ENCODE assay signal across 1 cellular context in genomic region chr12:68364893-68365725, GRCh38.
TF ChIP-seq lines count a peak whose summit lies in the region.

No MANE protein-coding gene starts in this region.

TF ChIP-seq in K562, 482 proteins besides CTCF, POLR2A, EP300 and RAD21 (continued from another document and continues in another):
- 0 out of 4 replicates have a peak, but pooled peaks of 1 of the 2 experiments have one; percentile 21 for TF ChIP-seq ZMIZ1 (IDR thresholded peaks at IDR 0.05; ENCODE audit: low read depth in 2 of 2, low read length in 2 of 2)
- no peak for TF ChIP-seq ZNF184 (CRISPR knock-in tag; IDR thresholded peaks at IDR 0.05)
- no peak for TF ChIP-seq ZBTB8A (IDR thresholded peaks at IDR 0.05; ENCODE audit: partially characterized antibody)
- no peak for TF ChIP-seq ZNF134 (CRISPR knock-in tag; conservative IDR thresholded peaks at IDR 0.05)
- TF ChIP-seq E2F6 (IDR thresholded peaks at IDR 0.05; ENCODE audit: borderline replicate concordance in 1 of 2, extremely low read depth in 1 of 2, insufficient read depth in 1 of 2, insufficient read length in 1 of 2, low read depth in 1 of 2, low read length in 1 of 2, poor library complexity in 1 of 2, severe bottlenecking in 1 of 2): peak; percentile 46 to 57
- TF ChIP-seq KLF1 (tag; IDR thresholded peaks at IDR 0.05): peak; percentile 97
- no peak for TF ChIP-seq POLR2AphosphoS2 (IDR thresholded peaks at IDR 0.05; ENCODE audit: low read length)
- no peak for TF ChIP-seq TRIM25 (IDR thresholded peaks at IDR 0.05; ENCODE audit: borderline replicate concordance)
- TF ChIP-seq SMAD3 (CRISPR knock-in tag; conservative IDR thresholded peaks at IDR 0.05): 0 out of 2 replicates have a peak, but pooled peaks have one; percentile 70
- no peak for TF ChIP-seq BRF2 (IDR thresholded peaks at IDR 0.05; ENCODE audit: borderline replicate concordance, insufficient read depth, insufficient read length)
- no peak for TF ChIP-seq CBX8 (IDR thresholded peaks at IDR 0.05; ENCODE audit: borderline replicate concordance, extremely low read depth, low read depth, low read length, poor library complexity, severe bottlenecking)
- no peak for TF ChIP-seq ZBTB12 (CRISPR knock-in tag; IDR thresholded peaks at IDR 0.05)
- peak; percentile 76 for TF ChIP-seq GABPB1 (CRISPR knock-in tag; IDR thresholded peaks at IDR 0.05)
- TF ChIP-seq CHAMP1 (IDR thresholded peaks at IDR 0.05): no peak
- peak; percentile 44; the same call in 1 of the 2 replicates for TF ChIP-seq MYNN (IDR thresholded peaks at IDR 0.05)
- TF ChIP-seq MYNN (CRISPR knock-in tag; IDR thresholded peaks at IDR 0.05): no peak
- no peak for TF ChIP-seq RBM15 (IDR thresholded peaks at IDR 0.05; ENCODE audit: insufficient read depth, low read length)
- TF ChIP-seq CREB5 (CRISPR knock-in tag; IDR thresholded peaks at IDR 0.05): no peak
- no peak for TF ChIP-seq MXI1 (IDR thresholded peaks at IDR 0.05; ENCODE audit: low read depth, low read length)
- TF ChIP-seq TAL1 (IDR thresholded peaks at IDR 0.05): peak; percentile 66
- TF ChIP-seq MEF2D (tag; conservative IDR thresholded peaks at IDR 0.05; ENCODE audit: low read depth): peak; percentile 64; the same call in 1 of the 2 replicates
- no peak; the same call in 1 of the 2 replicates for TF ChIP-seq RAD51 (IDR thresholded peaks at IDR 0.05; ENCODE audit: borderline replicate concordance, low read depth)
- peak; percentile 68 for TF ChIP-seq ZNF589 (CRISPR knock-in tag; IDR thresholded peaks at IDR 0.05; ENCODE audit: low read depth)
- no peak for TF ChIP-seq ZNF277 (CRISPR knock-in tag; IDR thresholded peaks at IDR 0.05; ENCODE audit: borderline replicate concordance)
- TF ChIP-seq RERE (CRISPR knock-in tag; IDR thresholded peaks at IDR 0.05; ENCODE audit: borderline replicate concordance): no peak
- TF ChIP-seq HNRNPH1 (optimal IDR thresholded peaks at IDR 0.05; ENCODE audit: low read depth, low read length): no peak
- TF ChIP-seq GATAD2A (IDR thresholded peaks at IDR 0.05): no peak
- no peak for TF ChIP-seq BRD9 (IDR thresholded peaks at IDR 0.05; ENCODE audit: low read depth, partially characterized antibody)
- no peak for TF ChIP-seq ELK1 (CRISPR knock-in tag; IDR thresholded peaks at IDR 0.05)
- TF ChIP-seq ZNF586 (CRISPR knock-in tag; conservative IDR thresholded peaks at IDR 0.05): no peak
- 0 out of 2 replicates have a peak, but pooled peaks have one; percentile 6 for TF ChIP-seq GMEB1 (CRISPR knock-in tag; IDR thresholded peaks at IDR 0.05)
- TF ChIP-seq KLF13 (tag; IDR thresholded peaks at IDR 0.05; ENCODE audit: borderline replicate concordance, low read depth): peak; percentile 58; the same call in 1 of the 2 replicates
